25 cellular contexts compared by ENCODE assay signal in the genomic region with DNA sequence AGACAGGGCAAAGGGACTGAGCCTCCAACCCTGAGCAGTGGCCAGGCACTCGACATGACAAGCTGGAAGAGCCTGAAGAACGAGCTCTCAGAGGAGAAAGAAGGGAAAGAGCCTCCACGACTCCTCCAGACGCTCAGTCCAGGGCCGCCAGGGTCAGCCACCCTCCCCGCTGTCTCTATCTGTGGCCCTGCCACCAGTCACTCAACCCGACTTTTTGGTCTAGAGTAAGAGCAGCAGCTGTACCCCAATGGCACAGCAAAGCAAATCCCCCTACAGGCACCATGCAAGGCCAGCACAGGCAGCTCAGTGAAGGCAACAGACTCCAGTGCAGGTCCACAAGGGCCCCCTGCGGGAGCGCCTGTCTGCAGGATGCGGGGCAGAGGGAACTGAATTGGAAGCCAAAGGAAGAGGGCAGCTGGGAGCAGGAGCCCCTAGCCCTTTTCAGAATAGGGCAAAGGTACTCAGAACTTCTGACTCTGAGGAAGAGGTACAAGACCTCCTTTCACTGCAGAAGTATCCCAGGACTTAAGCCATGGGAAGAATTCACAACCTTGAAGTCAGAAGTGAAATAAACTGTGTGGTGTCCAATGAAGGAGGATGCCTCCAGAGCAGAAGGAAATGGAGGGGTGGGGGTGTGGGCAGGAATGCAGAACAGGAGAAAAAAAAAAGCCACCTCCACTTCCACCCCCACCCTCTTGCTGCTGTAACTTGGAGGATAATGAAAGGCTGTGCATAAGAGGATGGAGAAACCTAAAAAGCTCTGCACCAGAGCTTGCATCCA. TPM values are rescaled to one million over a fixed set of nuclear protein-coding genes. Genes with fewer than 3 reads are reported as not detected.
DNase-seq lines count a peak whose midpoint lies in the region; ATAC-seq and TF ChIP-seq lines count a peak whose summit lies in the region.
"Had no signal": no experiment of that assay in that cellular context is flagged by ENCODE, and none has a peak within 500 bp of the region (broad histone marks: within the 10 kb centered on the region; RNA-seq: fewer than 3 reads in every experiment).

No MANE protein-coding gene starts in this region.

- no peak overlapping the region for H2AFZ ChIP-seq in osteoblast (ENCODE audit: low read length)

- no peaks in the 10 kb centered on the region for H3K27me3 ChIP-seq in osteoblast (ENCODE audit: insufficient read depth, low read length)
- H3K27me3 ChIP-seq in vagina: no peaks in the 10 kb centered on the region
- H3K27me3 ChIP-seq: pancreas, right atrium auricular region had no signal

- no peak for ATAC-seq in activated T-cell treated with anti-CD3 and anti-CD28 coated beads, Interleukin-2, amount 50 U/mL, for 72 hours (replicated peaks in 1 of 2)
- ATAC-seq in GM21737 (IDR thresholded peaks at IDR 0.05; ENCODE audit: unreplicated experiment): no peak
- ATAC-seq: left colon; pancreas; stimulated activated naive CD8-positive, alpha-beta T cell treated with anti-CD3 and anti-CD28 coated beads, Interleukin-15, Interleukin-2, amounts not matched to agents 100 U/mL and 50 U/mL, for 24 hours had no signal

- peaks cover 29% of the 10 kb centered on the region for H3K4me1 Mint-ChIP-seq in activated T-cell treated with anti-CD3 and anti-CD28 coated beads, Interleukin-2, amount 50 U/mL, for 72 hours (ENCODE audit: low read depth)
- peaks cover 58% of the 10 kb centered on the region for H3K4me1 Mint-ChIP-seq in HFFc6 (ENCODE audit: low read depth)
- peaks cover 44% of the 10 kb centered on the region for H3K4me1 Mint-ChIP-seq in brain

- DNase-seq in activated T-cell treated with anti-CD3 and anti-CD28 coated beads, Interleukin-2, amount 50 U/mL, for 72 hours: no peak
- no peak for DNase-seq in activated T-cell treated with anti-CD3 and anti-CD28 coated beads, Interleukin-2, amount 50 U/mL, for 1 hour
- DNase-seq in HFFc6: no peak
- peak; percentile 38 for DNase-seq in osteoblast (ENCODE audit: insufficient read length, low spot score, missing footprints)
- DNase-seq in NCI-H2196 (lab: John Stamatoyannopoulos, UW; ENCODE audit: unreplicated experiment): no peak
- no peak for DNase-seq in vagina (ENCODE audit: extremely low spot score in 2 of 2)
- DNase-seq: activated CD4-positive, alpha-beta T cell treated with anti-CD3 and anti-CD28 coated beads, Interleukin-2, amount 50 U/mL, for 4 hours; activated naive CD8-positive, alpha-beta T cell treated with anti-CD3 and anti-CD28 coated beads, Interleukin-2, amount 10 ng/mL, durations not matched to agents 7 days and 5 days; C1 segment of cervical spinal cord; EL; erythroblast; left colon; mesenchymal stem cell; naive B cell; NCI-H2107; NCI-H446 treated with DMSO at 0.1 percent for 48 hours; pancreas; Right ventricle myocardium superior; stimulated activated CD4-positive, alpha-beta T cell treated with anti-CD3 and anti-CD28 coated beads, Interleukin-4, amount 100 ng/mL, for 1 hour; stimulated activated naive CD8-positive, alpha-beta T cell treated with anti-CD3 and anti-CD28 coated beads, Interleukin-15, Interleukin-2, amounts not matched to agents 100 U/mL and 50 U/mL, for 24 hours had no signal

- H3K9me3 Mint-ChIP-seq in activated T-cell treated with anti-CD3 and anti-CD28 coated beads, Interleukin-2, amount 50 U/mL, for 72 hours: no peaks in the 10 kb centered on the region
- no peaks in the 10 kb centered on the region for H3K9me3 Mint-ChIP-seq in HFFc6
- no peaks in the 10 kb centered on the region for H3K9me3 Mint-ChIP-seq in brain
- H3K9me3 Mint-ChIP-seq: activated naive CD8-positive, alpha-beta T cell treated with anti-CD3 and anti-CD28 coated beads, Interleukin-2, amount 10 ng/mL, durations not matched to agents 7 days and 5 days; naive B cell had no signal

- H3K27ac ChIP-seq in osteoblast (ENCODE audit: low read depth, low read length) (no peak overlapping the region), vagina (no peak overlapping the region)
- H3K27ac ChIP-seq: pancreas, WERI-Rb-1 had no signal

- no peak overlapping the region for H3K4me3 Mint-ChIP-seq in activated T-cell treated with anti-CD3 and anti-CD28 coated beads, Interleukin-2, amount 50 U/mL, for 72 hours
- H3K4me3 Mint-ChIP-seq in HFFc6: no peak overlapping the region
- no peak overlapping the region for H3K4me3 Mint-ChIP-seq in brain
- H3K4me3 Mint-ChIP-seq: activated naive CD8-positive, alpha-beta T cell treated with anti-CD3 and anti-CD28 coated beads, Interleukin-2, amount 10 ng/mL, durations not matched to agents 7 days and 5 days; naive B cell had no signal

- H3K9me3 ChIP-seq in osteoblast (ENCODE audit: low read depth, low read length): no peaks in the 10 kb centered on the region
- no peaks in the 10 kb centered on the region for H3K9me3 ChIP-seq in vagina
- H3K9me3 ChIP-seq: pancreas, right atrium auricular region had no signal

- H4K20me1 ChIP-seq in osteoblast (ENCODE audit: insufficient read depth, low read length): peaks cover 84% of the 10 kb centered on the region

- intact Hi-C loops in vagina (cut with DNase I): loop anchor here (10.0 kb wide), 1 partner anchor 69 kb away; a partner anchor contains a TSS

- H3K27ac Mint-ChIP-seq in activated T-cell treated with anti-CD3 and anti-CD28 coated beads, Interleukin-2, amount 50 U/mL, for 72 hours: peak overlapping the region; percentile 67
- H3K27ac Mint-ChIP-seq in HFFc6: peak overlapping the region; percentile 42
- peak overlapping the region in 4 of 5 experiments; percentile 77 to 96 (median 94) for H3K27ac Mint-ChIP-seq in brain
- H3K27ac Mint-ChIP-seq: activated naive CD8-positive, alpha-beta T cell treated with anti-CD3 and anti-CD28 coated beads, Interleukin-2, amount 10 ng/mL, durations not matched to agents 7 days and 5 days had no signal

- H3K79me2 ChIP-seq in osteoblast (ENCODE audit: insufficient read depth, low read length): peaks cover 75% of the 10 kb centered on the region

- TF ChIP-seq CTCF in HFFc6 (IDR thresholded peaks at IDR 0.05): no peak
- TF ChIP-seq CTCF in brain (conservative IDR thresholded peaks at IDR 0.05): no peak
- TF ChIP-seq CTCF in osteoblast (IDR thresholded peaks at IDR 0.05; ENCODE audit: extremely low read depth, low read depth, low read length): no peak
- TF ChIP-seq CTCF in vagina (IDR thresholded peaks at IDR 0.05): no peak

- H3K4me1 ChIP-seq in osteoblast (ENCODE audit: insufficient read depth, low read length) (peaks cover 18% of the 10 kb centered on the region), vagina (peaks cover 16% of the 10 kb centered on the region)
- H3K4me1 ChIP-seq: pancreas had no signal

- peaks cover 26 to 62% of the 10 kb centered on the region in 2 donors for H3K36me3 Mint-ChIP-seq in activated T-cell treated with anti-CD3 and anti-CD28 coated beads, Interleukin-2, amount 50 U/mL, for 72 hours (ENCODE audit: insufficient read depth in 2 of 2)
- H3K36me3 Mint-ChIP-seq in HFFc6 (ENCODE audit: low read depth): peaks cover 66% of the 10 kb centered on the region
- peaks cover 90% of the 10 kb centered on the region for H3K36me3 Mint-ChIP-seq in brain

- H3K36me3 ChIP-seq in osteoblast (ENCODE audit: insufficient read depth, low read length): peaks cover 98% of the 10 kb centered on the region
- peaks cover 5 to 98% of the 10 kb centered on the region in 2 donors for H3K36me3 ChIP-seq in vagina

- no peak overlapping the region for H3K4me3 ChIP-seq in osteoblast (ENCODE audit: insufficient read depth, low read length)
- no peak overlapping the region for H3K4me3 ChIP-seq in vagina
- H3K4me3 ChIP-seq: pancreas, right atrium auricular region had no signal

- no peaks in the 10 kb centered on the region for H3K27me3 Mint-ChIP-seq in activated T-cell treated with anti-CD3 and anti-CD28 coated beads, Interleukin-2, amount 50 U/mL, for 72 hours (ENCODE audit: low read depth)
- H3K27me3 Mint-ChIP-seq in HFFc6 (ENCODE audit: insufficient read depth) (peaks cover 4% of the 10 kb centered on the region), brain (no peaks in the 10 kb centered on the region)
- H3K27me3 Mint-ChIP-seq: activated naive CD8-positive, alpha-beta T cell treated with anti-CD3 and anti-CD28 coated beads, Interleukin-2, amount 10 ng/mL, durations not matched to agents 7 days and 5 days; naive B cell had no signal

- no peak overlapping the region for H3K4me2 ChIP-seq in osteoblast (ENCODE audit: insufficient read depth, low read length)

- TF ChIP-seq POLR2A in vagina (IDR thresholded peaks at IDR 0.05): no peak

RNA-seq across cellular contexts. Expression of a gene that starts 8.5 kb away (rescaled TPM):
- total RNA-seq in activated T-cell treated with anti-CD3 and anti-CD28 coated beads, Interleukin-2, amount 50 U/mL, for 72 hours: under 1 TPM in 1 of 2 donors, not detected in 1; 0.07 TPM
- total RNA-seq in HFFc6 (2021; fragmentation: NEBNext Ultra II Directional; extraction: Animal tissue kit (Norgen Biotek cat#: 25700)): under 1 TPM in 1 of 6 experiments, not detected in 5; 0.14 TPM
- 3.0 TPM for polyA plus RNA-seq in brain (ENCODE audit: insufficient read depth, low read depth, low replicate concordance)
- total RNA-seq in osteoblast (not detected in 2 replicates), vagina (7.4 TPM)
- total RNA-seq: activated naive CD8-positive, alpha-beta T cell treated with anti-CD3 and anti-CD28 coated beads, Interleukin-2, amount 10 ng/mL, durations not matched to agents 7 days and 5 days; OCI-LY7; Right ventricle myocardium superior had no signal

RNA-seq across cellular contexts. Expression of a gene that starts 24.9 kb away (rescaled TPM):
- 1,000 to 10,000 TPM; 1,066 to 1,119 TPM for total RNA-seq in activated T-cell treated with anti-CD3 and anti-CD28 coated beads, Interleukin-2, amount 50 U/mL, for 72 hours
- total RNA-seq in HFFc6 (2021; fragmentation: NEBNext Ultra II Directional; extraction: Animal tissue kit (Norgen Biotek cat#: 25700)): 1,000 to 10,000 TPM; 2,533 to 2,832 (median 2,656) TPM
- polyA plus RNA-seq in brain (ENCODE audit: insufficient read depth, low read depth, low replicate concordance): 979 TPM
- 1,919 and 2,299 TPM in 2 replicates for total RNA-seq in osteoblast
- total RNA-seq in vagina: 484 TPM

Comparison
In these comparisons a context has a peak if more than half of its experiments do, and no peak if none do; other contexts are left out.
1. H3K27ac Mint-ChIP-seq: peak in every context shown above with its lines; median percentile 94 in brain; 67 in activated T-cell treated with anti-CD3 and anti-CD28 coated beads, Interleukin-2, amount 50 U/mL, for 72 hours; 42 in HFFc6.